8 cellular contexts compared by ENCODE assay signal in genomic region chr4:147707892-147708672, GRCh38.
DNase-seq lines count a peak whose midpoint lies in the region; TF ChIP-seq lines count a peak whose summit lies in the region.

No MANE protein-coding gene starts in this region.

- no peak overlapping the region for H3K4me3 ChIP-seq in neutrophil (ENCODE audit: low read depth in 1 of 2, low read length in 1 of 2)

- H3K4me1 ChIP-seq in neutrophil (ENCODE audit: control insufficient read depth in 1 of 2, insufficient read depth in 1 of 2, low read depth in 1 of 2, low read length in 1 of 2): no peaks in the 10 kb centered on the region

- no peaks in the 10 kb centered on the region for H3K36me3 ChIP-seq in neutrophil

- peak; percentile 39 for TF ChIP-seq CTCF in neutrophil (IDR thresholded peaks at IDR 0.05)

- H3K9me3 ChIP-seq in neutrophil: no peaks in the 10 kb centered on the region

- no peak overlapping the region for H3K27ac ChIP-seq in neutrophil

- H3K27me3 ChIP-seq in neutrophil: no peaks in the 10 kb centered on the region

- DNase-seq in NCI-H2171 treated with DMSO at 0.1 percent for 48 hours (lab: John Stamatoyannopoulos, UW) (peak; percentile 15), NCI-H2171 (lab: John Stamatoyannopoulos, UW) (no peak), HCEC 1CT (peak; percentile 33), NCI-H1694 treated with DMSO at 0.1 percent for 48 hours (lab: John Stamatoyannopoulos, UW) (peak; percentile 12), activated T-cell treated with anti-CD3 and anti-CD28 coated beads for 4 hours (peak; percentile 49), fibroblast of peridontal ligament (ENCODE audit: extremely low read depth) (peak; percentile 65), AG08396 (ENCODE audit: low spot score) (no peak)

Comparison
In these comparisons a context has a peak if more than half of its experiments do, and no peak if none do; other contexts are left out.
1. DNase-seq: peak in NCI-H2171 treated with DMSO at 0.1 percent for 48 hours (single experiment), HCEC 1CT (single experiment), NCI-H1694 treated with DMSO at 0.1 percent for 48 hours (single experiment), activated T-cell treated with anti-CD3 and anti-CD28 coated beads for 4 hours (single experiment) and fibroblast of peridontal ligament (single experiment); none in NCI-H2171 (single experiment) and AG08396 (single experiment).